In the genomic region with DNA sequence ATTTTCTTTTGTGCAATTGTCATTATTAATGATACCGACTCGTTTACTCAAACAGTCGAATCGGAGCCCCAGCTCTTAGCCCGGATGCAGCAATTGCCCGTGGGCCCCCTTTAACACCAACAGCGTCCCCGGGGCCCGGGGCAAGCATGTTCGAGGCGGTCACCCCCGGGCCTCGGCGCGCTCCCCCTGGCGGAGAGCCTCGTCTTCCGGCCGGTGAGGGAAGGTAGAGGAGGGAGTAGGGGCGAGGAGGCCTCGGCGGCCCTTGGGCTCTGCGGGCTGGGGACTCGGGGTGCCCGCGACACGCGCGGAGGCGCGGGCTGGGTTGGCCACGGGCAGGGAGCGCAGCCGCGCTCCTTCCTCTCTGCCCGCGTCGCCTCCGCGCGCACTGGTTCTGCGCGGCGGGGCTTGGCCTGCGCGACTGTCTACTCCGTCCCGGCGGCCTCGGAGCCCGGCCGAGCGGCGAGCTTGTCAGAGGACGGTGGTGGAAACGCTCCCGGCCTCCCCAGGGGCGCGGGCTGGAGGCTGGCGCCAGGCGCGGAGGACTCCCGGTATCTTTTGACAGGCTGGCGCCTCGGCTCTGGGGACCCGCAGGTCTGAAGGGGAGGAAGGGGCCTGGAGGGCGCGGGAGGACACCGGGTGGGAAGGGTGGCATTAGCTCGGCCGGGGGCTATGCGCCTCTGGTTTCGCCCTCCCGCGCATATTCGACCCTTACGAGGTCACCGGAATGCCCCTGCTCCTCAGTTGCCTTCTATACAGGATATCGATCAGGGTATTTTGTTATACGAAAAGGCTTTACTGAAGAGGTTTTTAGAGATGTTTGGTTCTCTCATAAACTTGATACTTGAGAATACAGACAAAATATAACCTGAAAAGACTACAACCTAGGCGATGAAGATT, we compare ENCODE assay signal across 8 cellular contexts. TPM values are rescaled to one million over a fixed set of nuclear protein-coding genes. Genes with fewer than 3 reads are reported as not detected.
A peak's percentile ranks its signal among the peaks of the same experiment; 100 is the strongest.
DNase-seq lines count a peak whose midpoint lies in the region; ATAC-seq and TF ChIP-seq lines count a peak whose summit lies in the region.

No MANE protein-coding gene starts in this region.

- peaks cover 3% of the 10 kb centered on the region for H3K27me3 Mint-ChIP-seq in neural progenitor cell (ENCODE audit: insufficient read depth, low read depth)

- peak overlapping the region; percentile 79 for H3K9ac ChIP-seq in HUES6 (ENCODE audit: low read length)
- H3K9ac ChIP-seq in neural progenitor cell, result no peak overlapping the region

- peak overlapping the region; percentile 92 for H2AFZ ChIP-seq in neural progenitor cell (replicated peaks)

- H3K4me3 ChIP-seq in HUES6 (ENCODE audit: low read depth, low read length) (peak overlapping the region; percentile 97), fibroblast of villous mesenchyme (ENCODE audit: low read depth, low read length) (peak overlapping the region; percentile 81), neural progenitor cell (peak overlapping the region; percentile 83)

- H3K9me3 Mint-ChIP-seq in neural progenitor cell, result no peaks in the 10 kb centered on the region

- 0 out of 2 replicates have a peak, but pooled peaks cover 2% of the 10 kb centered on the region for H3K4me1 ChIP-seq in HUES6 (ENCODE audit: control insufficient read depth, insufficient read depth, low read length)
- H3K4me1 ChIP-seq in neural progenitor cell, result peaks cover 6% of the 10 kb centered on the region

- no peaks in the 10 kb centered on the region for H3F3A ChIP-seq in neural progenitor cell (ENCODE audit: low read depth)

- H3K27me3 ChIP-seq in HUES6 (ENCODE audit: control insufficient read depth, insufficient read depth, low read length), result peaks cover 14% of the 10 kb centered on the region
- H3K27me3 ChIP-seq in neural progenitor cell, result peaks cover 39% of the 10 kb centered on the region

- peak overlapping the region; percentile 89 for H3K4me3 Mint-ChIP-seq in neural progenitor cell

- peaks cover 6% of the 10 kb centered on the region for H3K79me2 ChIP-seq in neural progenitor cell (ENCODE audit: low read depth)

- ATAC-seq in GM21423 (IDR thresholded peaks at IDR 0.05; ENCODE audit: unreplicated experiment), result peak; percentile 71

- DNase-seq in DMS79 (lab: John Stamatoyannopoulos, UW), result peak; percentile 80
- peak; percentile 79 for DNase-seq in RWPE1 (ENCODE audit: low spot score)
- DNase-seq in activated effector memory CD4-positive, alpha-beta T cell treated with Interleukin-2 at 50 U/mL for 16 hours, result peak; percentile 73
- peak; percentile 79 for DNase-seq in fibroblast of villous mesenchyme (ENCODE audit: low read depth)
- DNase-seq in neural progenitor cell (ENCODE audit: low spot score), result peak; percentile 88
- DNase-seq in stromal cell of bone marrow (ENCODE audit: low read depth), result peak; percentile 67

- H3K27ac ChIP-seq in HUES6 (ENCODE audit: low read depth, low read length), result no peak overlapping the region
- H3K27ac ChIP-seq in RWPE1, result peak overlapping the region; percentile 81
- no peak overlapping the region for H3K27ac ChIP-seq in neural progenitor cell

- H3K4me2 ChIP-seq in neural progenitor cell, result peak overlapping the region; percentile 90

- H3K36me3 Mint-ChIP-seq in neural progenitor cell, result peaks cover 7% of the 10 kb centered on the region

- H3K27ac Mint-ChIP-seq in neural progenitor cell, result no peak overlapping the region

- no peaks in the 10 kb centered on the region for H4K20me1 ChIP-seq in neural progenitor cell (ENCODE audit: low read depth)

- CTCF ChIA-PET in RWPE1 (lab: Yijun Ruan, JAX), result interaction anchor here (0.6 to 2.0 kb wide), 8 partner anchors 8 to 219 kb away, joined by 3 to 9 read pairs (median 4); a partner anchor contains a TSS

- peaks cover 18% of the 10 kb centered on the region for H3K4me1 Mint-ChIP-seq in neural progenitor cell

- H3K9me3 ChIP-seq in HUES6 (ENCODE audit: control insufficient read depth, insufficient read depth, low read depth, low read length) (no peaks in the 10 kb centered on the region), neural progenitor cell (ENCODE audit: low read depth) (no peaks in the 10 kb centered on the region)

- peak; percentile 85 for TF ChIP-seq CTCF in RWPE1 (conservative IDR thresholded peaks at IDR 0.05; ENCODE audit: low read depth)
- TF ChIP-seq CTCF in fibroblast of villous mesenchyme (IDR thresholded peaks at IDR 0.05; ENCODE audit: insufficient read depth, low read depth, low read length), result peak; percentile 74
- peak; percentile 86 for TF ChIP-seq CTCF in neural progenitor cell (IDR thresholded peaks at IDR 0.05)

- POLR2A ChIA-PET in RWPE1 (lab: Yijun Ruan, JAX; ENCODE audit: low non-redundant PET), result no interaction called here

- H3K36me3 ChIP-seq in HUES6 (ENCODE audit: control insufficient read depth, insufficient read depth, low read length), result no peaks in the 10 kb centered on the region
- H3K36me3 ChIP-seq in neural progenitor cell, result no peaks in the 10 kb centered on the region

RNA-seq across cellular contexts. Expression of a gene that starts 1.5 kb away (rescaled TPM):
- total RNA-seq in fibroblast of villous mesenchyme, result 31.2 and 62.2 TPM in 2 replicates
- 13.6 and 15.7 TPM in 2 replicates for total RNA-seq in neural progenitor cell (ENCODE audit: low replicate concordance)

RNA-seq across cellular contexts. Expression of a gene that starts 1.6 kb away (rescaled TPM):
- 15.5 and 30.2 TPM in 2 replicates for total RNA-seq in fibroblast of villous mesenchyme
- 18.6 and 33.5 TPM in 2 replicates for total RNA-seq in neural progenitor cell (ENCODE audit: low replicate concordance)

RNA-seq across cellular contexts. Expression of a gene that starts 26.8 kb away (rescaled TPM):
- total RNA-seq in fibroblast of villous mesenchyme (14.2 and 27.6 TPM in 2 replicates), neural progenitor cell (ENCODE audit: low replicate concordance) (16.4 and 38.9 TPM in 2 replicates)

RNA-seq across cellular contexts. Expression of a gene that starts 45.4 kb away (rescaled TPM):
- total RNA-seq in fibroblast of villous mesenchyme, result 67.3 and 94.1 TPM in 2 replicates
- total RNA-seq in neural progenitor cell (ENCODE audit: low replicate concordance), result 25.9 and 35.1 TPM in 2 replicates
